ENCODE assay signal across 10 cellular contexts in the genomic region with DNA sequence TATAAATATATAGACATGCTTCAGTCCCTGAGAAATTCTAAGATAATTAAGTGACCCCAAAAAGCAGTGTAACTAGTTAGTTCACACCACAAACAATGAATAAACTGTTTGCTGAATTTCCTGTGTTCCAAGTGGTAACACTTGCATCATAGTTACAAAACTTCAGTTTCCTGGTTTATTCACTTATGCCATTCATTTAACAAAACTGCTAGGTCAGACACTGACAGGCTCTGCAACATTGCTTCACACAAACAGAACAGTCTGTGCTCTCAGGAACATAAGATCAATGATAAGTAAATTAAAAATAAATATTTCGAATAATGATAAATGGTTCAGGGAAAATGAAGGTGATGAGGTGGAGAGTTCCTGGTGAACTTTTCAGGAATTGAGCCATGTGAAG.
DNase-seq lines count a peak whose midpoint lies in the region; ATAC-seq and TF ChIP-seq lines count a peak whose summit lies in the region.
"Had no signal": no experiment of that assay in that cellular context is flagged by ENCODE, and none has a peak within 500 bp of the region (broad histone marks: within the 10 kb centered on the region; RNA-seq: fewer than 3 reads in every experiment).

No MANE protein-coding gene starts in this region.

- no peak overlapping the region for H4K91ac ChIP-seq in mesenchymal stem cell (ENCODE audit: low read length)

- H2BK5ac ChIP-seq in mesenchymal stem cell (ENCODE audit: low read depth, low read length, poor library complexity, severe bottlenecking), result no peak overlapping the region

- H3K27ac Mint-ChIP-seq in effector memory CD8-positive, alpha-beta T cell, result no peak overlapping the region

- H3K27ac ChIP-seq in mesenchymal stem cell (ENCODE audit: low read length, poor library complexity, severe bottlenecking), result no peak overlapping the region

- no peaks in the 10 kb centered on the region for H3K27me3 ChIP-seq in mesenchymal stem cell (ENCODE audit: control insufficient read depth in 1 of 2, insufficient read depth in 1 of 2, low read length in 2 of 2)

- H3K9me3 Mint-ChIP-seq in effector memory CD8-positive, alpha-beta T cell, result peaks cover 0 to 8% of the 10 kb centered on the region in 2 donors

- peaks cover 13% of the 10 kb centered on the region for H3K9me3 ChIP-seq in mesenchymal stem cell (ENCODE audit: control insufficient read depth, low read length)

- H3K18ac ChIP-seq in mesenchymal stem cell (ENCODE audit: low read depth in 1 of 2, low read length in 2 of 2), result no peak overlapping the region

- TF ChIP-seq POLR2A in erythroblast (IDR thresholded peaks at IDR 0.05; ENCODE audit: low read length), result no peak

- no peak overlapping the region for H3K4me3 ChIP-seq in mesenchymal stem cell (ENCODE audit: insufficient read depth in 1 of 2, low read depth in 1 of 2, low read length in 2 of 2)

- H4K8ac ChIP-seq in mesenchymal stem cell (ENCODE audit: low read length), result no peak overlapping the region

- H3K4ac ChIP-seq in mesenchymal stem cell (ENCODE audit: low read depth in 1 of 2, low read length in 2 of 2), result no peak overlapping the region

- H3K23ac ChIP-seq in mesenchymal stem cell (ENCODE audit: low read length in 2 of 2), result no peak overlapping the region

- H3K36me3 Mint-ChIP-seq in effector memory CD8-positive, alpha-beta T cell (ENCODE audit: insufficient read depth), result no peaks in the 10 kb centered on the region

- H3K4me1 Mint-ChIP-seq in effector memory CD8-positive, alpha-beta T cell (ENCODE audit: low read depth in 2 of 2), result no peaks in the 10 kb centered on the region

- peak; percentile 24 for ATAC-seq in effector memory CD8-positive, alpha-beta T cell (replicated peaks)
- ATAC-seq in GM18868 (IDR thresholded peaks at IDR 0.05; ENCODE audit: unreplicated experiment), result no peak

- peaks cover 4% of the 10 kb centered on the region for H3K4me1 ChIP-seq in mesenchymal stem cell (ENCODE audit: control insufficient read depth, insufficient read depth, low read depth, low read length)

- H3K4me2 ChIP-seq in mesenchymal stem cell (ENCODE audit: low read length, poor library complexity, severe bottlenecking), result no peak overlapping the region

- no peak for TF ChIP-seq CTCF in GM20000 (IDR thresholded peaks at IDR 0.05; ENCODE audit: extremely low read depth, missing control alignments)

- H3K9ac ChIP-seq in mesenchymal stem cell (ENCODE audit: low read length), result peak overlapping the region; percentile 16

- DNase-seq in AG08395 (ENCODE audit: low spot score), result peak; percentile 25
- DNase-seq in NCI-H226, result peak; percentile 42
- DNase-seq in effector memory CD8-positive, alpha-beta T cell, result no peak
- peak; percentile 87 for DNase-seq in mesenchymal stem cell
- no peak for DNase-seq in GM20000 (ENCODE audit: low spot score)
- DNase-seq in activated naive CD4-positive, alpha-beta T cell treated with anti-CD3 and anti-CD28 coated beads, Interleukin-2, amount 50 U/mL, for 16 hours, result no peak
- no peak for DNase-seq in erythroblast (lab: John Stamatoyannopoulos, UW)
- DNase-seq: activated effector memory CD4-positive, alpha-beta T cell treated with anti-CD3 and anti-CD28 coated beads, Interleukin-2, amount 50 U/mL, for 16 hours; C1 segment of cervical spinal cord had no signal

- no peak overlapping the region for H2BK12ac ChIP-seq in mesenchymal stem cell (ENCODE audit: low read length in 2 of 2)

- no peaks in the 10 kb centered on the region for H3K79me1 ChIP-seq in mesenchymal stem cell (replicated peaks; ENCODE audit: low read length, poor library complexity, severe bottlenecking)

- H3K4me3 Mint-ChIP-seq in effector memory CD8-positive, alpha-beta T cell, result no peak overlapping the region

- H2AFZ ChIP-seq in mesenchymal stem cell (ENCODE audit: low read depth, low read length), result no peak overlapping the region

- H2BK120ac ChIP-seq in mesenchymal stem cell (ENCODE audit: low read depth, low read length), result no peak overlapping the region

- peaks cover 11 to 34% of the 10 kb centered on the region in 2 donors for H3K27me3 Mint-ChIP-seq in effector memory CD8-positive, alpha-beta T cell

- no peak overlapping the region for H2AK5ac ChIP-seq in mesenchymal stem cell (ENCODE audit: low read length, severe bottlenecking)

- H3K36me3 ChIP-seq in mesenchymal stem cell (ENCODE audit: control insufficient read depth in 1 of 2, insufficient read depth in 2 of 2, low read depth in 1 of 2, low read length in 2 of 2), result no peaks in the 10 kb centered on the region

- no peak overlapping the region for H3K14ac ChIP-seq in mesenchymal stem cell (ENCODE audit: low read length in 2 of 2)

- WGBS in mesenchymal stem cell, result 57% methylated on average over 1 of the region's 1 CpG

- H2BK15ac ChIP-seq in mesenchymal stem cell (ENCODE audit: low read depth, poor library complexity, severe bottlenecking), result no peak overlapping the region

Comparison
In these comparisons a context has a peak if more than half of its experiments do, and no peak if none do; other contexts are left out.
1. DNase-seq: peak in AG08395 (single experiment), NCI-H226 (single experiment) and mesenchymal stem cell (single experiment); none in effector memory CD8-positive, alpha-beta T cell (0 of 3), GM20000 (single experiment), activated naive CD4-positive, alpha-beta T cell treated with anti-CD3 and anti-CD28 coated beads, Interleukin-2, amount 50 U/mL, for 16 hours (single experiment) and erythroblast (0 of 2).